In the genomic region with DNA sequence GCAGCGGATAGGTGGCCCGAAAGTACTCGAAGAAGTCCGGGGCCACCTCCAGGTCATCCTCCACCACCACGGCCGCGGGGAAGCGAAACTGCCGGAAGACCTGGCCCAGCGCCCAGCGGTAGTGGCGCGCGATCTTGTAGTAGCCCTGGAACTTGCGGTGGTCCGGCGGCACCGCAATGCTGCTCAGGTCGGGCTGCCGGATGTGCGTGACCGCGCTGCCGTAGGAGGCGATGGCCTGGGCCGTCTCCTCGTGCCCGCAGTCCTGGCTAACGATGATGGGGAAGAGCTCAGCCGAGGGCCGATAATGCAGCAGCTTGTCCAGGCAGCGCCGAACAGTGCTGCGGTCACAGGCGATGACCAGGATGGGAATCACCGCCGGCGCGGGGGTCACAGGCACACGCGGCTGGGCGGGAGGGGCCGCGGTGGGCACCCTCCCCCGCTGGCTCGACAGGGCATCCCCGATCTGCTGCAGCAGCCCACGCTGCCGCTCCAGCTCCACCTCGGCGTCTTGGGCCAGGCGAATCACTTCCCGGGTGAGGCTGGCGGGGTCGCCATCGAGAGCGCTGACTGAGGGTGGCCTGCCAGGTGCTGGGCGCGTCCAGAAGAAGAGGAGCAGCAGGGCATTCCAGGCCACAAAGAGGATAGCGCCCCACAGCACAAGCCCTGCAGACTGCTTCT, we compare ENCODE assay signal across 20 cellular contexts. TPM values are rescaled to one million over a fixed set of nuclear protein-coding genes. Genes with fewer than 3 reads are reported as not detected.
DNase-seq lines count a peak whose midpoint lies in the region; ATAC-seq, FAIRE-seq and TF ChIP-seq lines count a peak whose summit lies in the region.
"Had no signal": no experiment of that assay in that cellular context is flagged by ENCODE, and none has a peak within 500 bp of the region (broad histone marks: within the 10 kb centered on the region; RNA-seq: fewer than 3 reads in every experiment).

No MANE protein-coding gene starts in this region.

- H3K27me3 ChIP-seq in K562 (ENCODE audit: control insufficient read depth in 2 of 2, insufficient read depth in 2 of 2, low read length in 2 of 2) = no peaks in the 10 kb centered on the region
- H3K27me3 ChIP-seq: BE2C had no signal

- BruUV-seq in K562 (replicated peaks; lab: Mats Ljungman, UMichigan) = no TSS peak

- in situ Hi-C loops in K562 (cut with MboI) = no loop called here

- peaks cover 60% of the 10 kb centered on the region for H3K36me3 ChIP-seq in K562 (ENCODE audit: control insufficient read depth, insufficient read depth, low read length)

- H3K9ac ChIP-seq in K562 (ENCODE audit: insufficient read depth in 1 of 2, low read depth in 2 of 2, low read length in 2 of 2) = no peak overlapping the region; a peak in 1 of 4 replicates

- H2AFZ ChIP-seq in K562 (ENCODE audit: low read depth, low read length) = no peak overlapping the region

- no peak for TF ChIP-seq EP300 in K562 (IDR thresholded peaks at IDR 0.05; ENCODE audit: low read length)

- H4K20me1 ChIP-seq in K562 (replicated peaks; ENCODE audit: control insufficient read depth, insufficient read depth, low read length) = peaks cover 1% of the 10 kb centered on the region; the same call in 1 of the 2 replicates

- TF ChIP-seq POLR2A in K562 (conservative IDR thresholded peaks at IDR 0.05) = no peak
- TF ChIP-seq POLR2A in GM12892 (IDR thresholded peaks at IDR 0.05; ENCODE audit: low read depth, low read length) = no peak

- FAIRE-seq in K562 (lab: Jason Lieb, UNC) (no peak), GM12892 (lab: Jason Lieb, UNC) (no peak)
- FAIRE-seq: HTR-8/SVneo had no signal

- no peaks in the 10 kb centered on the region for H3K9me3 ChIP-seq in K562 (replicated peaks; ENCODE audit: control insufficient read depth, insufficient read depth, low read depth, low read length)
- H3K9me3 ChIP-seq: BE2C, HAP-1 had no signal

- intact Hi-C loops in K562 (cut with micrococcal nuclease) (no loop called here), posterior vena cava (cut with DNase I) (no loop called here)

- peaks cover 0 to 22% of the 10 kb centered on the region in 2 experiments; a peak in 3 of 5 replicates for H3K4me1 ChIP-seq in K562 (replicated peaks in 1 of 2; ENCODE audit: control insufficient read depth in 2 of 2, insufficient read depth in 2 of 2, low read length in 2 of 2)
- H3K4me1 ChIP-seq: BE2C, HAP-1 had no signal

- WGBS in K562 (ENCODE audit: insufficient coverage, low coverage, missing lambda C conversion rate) = 99% methylated on average over 44 of the region's 60 CpGs

- peaks cover 51% of the 10 kb centered on the region for H3K79me2 ChIP-seq in K562 (ENCODE audit: control insufficient read depth, insufficient read depth, low read length)

- no peak for ATAC-seq in K562
- peak; percentile 10 for ATAC-seq in left lobe of liver
- ATAC-seq: PC-3 had no signal

- POLR2A ChIA-PET in K562 (lab: Yijun Ruan, JAX) = interaction anchor here (0.8 to 1.1 kb wide), 2 partner anchors 10 to 12 kb away, joined by 3 read pairs; a partner anchor contains a TSS

- TF ChIP-seq CTCF in K562 (IDR thresholded peaks at IDR 0.05 in 2 of 3, conservative IDR thresholded peaks at IDR 0.05 in 1 of 3; ENCODE audit: insufficient read depth in 2 of 3, low read depth in 1 of 3, low read length in 3 of 3) = no peak

- CTCF ChIA-PET in K562 (lab: Yijun Ruan, JAX; ENCODE audit: low intra/inter-chr PET ratio) = no interaction called here

- H3K4me3 ChIP-seq in K562 = no peak overlapping the region
- H3K4me3 ChIP-seq: HAP-1 had no signal

- no peaks in the 10 kb centered on the region for H3K9me1 ChIP-seq in K562 (ENCODE audit: control insufficient read depth, insufficient read depth, low read length)

- DNase-seq in activated CD8-positive, alpha-beta memory T cell treated with anti-CD3 and anti-CD28 coated beads, Interleukin-2, amount 50 U/mL, for 48 hours = peak; percentile 42
- no peak for DNase-seq in activated CD8-positive, alpha-beta memory T cell treated with anti-CD3 and anti-CD28 coated beads, Interleukin-2, amount 50 U/mL, for 4 hours
- DNase-seq in K562 (ENCODE audit: extremely low read depth in 1 of 4, low spot score in 3 of 4) (no peak), left lobe of liver (ENCODE audit: low spot score) (peak; percentile 49), posterior vena cava (ENCODE audit: low spot score) (peak; percentile 71), NCI-H524 treated with DMSO at 0.1 percent for 48 hours (lab: John Stamatoyannopoulos, UW) (no peak), NCI-H510A treated with DMSO at 0.1 percent for 48 hours (lab: John Stamatoyannopoulos, UW) (no peak), GM12892 (ENCODE audit: insufficient read length) (no peak)
- DNase-seq: 8988T; BE2C; CD4-positive, alpha-beta memory T cell; NCI-H1105 treated with DMSO at 0.1 percent for 48 hours; NCI-H187; NCI-H2171; NCI-H446; NCI-H774; PC-3 had no signal

- TF ChIP-seq RAD21 in K562 (CRISPR knock-in tag; conservative IDR thresholded peaks at IDR 0.05 in 1 of 2, IDR thresholded peaks at IDR 0.05 in 1 of 2) = no peak

- no peak overlapping the region for H3K4me2 ChIP-seq in K562 (ENCODE audit: insufficient read depth, low read length)

- no peak overlapping the region for H3K27ac ChIP-seq in K562 (ENCODE audit: extremely low read depth, low read depth, low read length)
- H3K27ac ChIP-seq: HL-60 had no signal

TF ChIP-seq in K562, 482 proteins besides CTCF, POLR2A, EP300 and RAD21 (continues in another document):
- peak; percentile 62 for TF ChIP-seq POLR2G (IDR thresholded peaks at IDR 0.05; ENCODE audit: low read depth, low read length)
- TF ChIP-seq, protein P1, sequence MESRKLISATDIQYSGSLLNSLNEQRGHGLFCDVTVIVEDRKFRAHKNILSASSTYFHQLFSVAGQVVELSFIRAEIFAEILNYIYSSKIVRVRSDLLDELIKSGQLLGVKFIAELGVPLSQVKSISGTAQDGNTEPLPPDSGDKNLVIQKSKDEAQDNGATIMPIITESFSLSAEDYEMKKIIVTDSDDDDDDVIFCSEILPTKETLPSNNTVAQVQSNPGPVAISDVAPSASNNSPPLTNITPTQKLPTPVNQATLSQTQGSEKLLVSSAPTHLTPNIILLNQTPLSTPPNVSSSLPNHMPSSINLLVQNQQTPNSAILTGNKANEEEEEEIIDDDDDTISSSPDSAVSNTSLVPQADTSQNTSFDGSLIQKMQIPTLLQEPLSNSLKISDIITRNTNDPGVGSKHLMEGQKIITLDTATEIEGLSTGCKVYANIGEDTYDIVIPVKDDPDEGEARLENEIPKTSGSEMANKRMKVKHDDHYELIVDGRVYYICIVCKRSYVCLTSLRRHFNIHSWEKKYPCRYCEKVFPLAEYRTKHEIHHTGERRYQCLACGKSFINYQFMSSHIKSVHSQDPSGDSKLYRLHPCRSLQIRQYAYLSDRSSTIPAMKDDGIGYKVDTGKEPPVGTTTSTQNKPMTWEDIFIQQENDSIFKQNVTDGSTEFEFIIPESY (CRISPR knock-in tag; IDR thresholded peaks at IDR 0.05) = peak; percentile 42; the same call in 1 of the 2 replicates
- TF ChIP-seq NFIC (IDR thresholded peaks at IDR 0.05) = 0 out of 2 replicates have a peak, but pooled peaks have one; percentile 10
- no peak for TF ChIP-seq NFATC3 (IDR thresholded peaks at IDR 0.05)

RNA-seq across cellular contexts. Expression of a gene that starts 10.2 kb away (rescaled TPM):
- total RNA-seq in K562 (2011; cell fraction: chromatin; rRNA removed; ENCODE audit: low replicate concordance) = 73.7 and 86.6 TPM in 2 replicates
- total RNA-seq in K562 (2011; cell fraction: nucleolus; rRNA removed) = 95.9 and 106 TPM in 2 replicates
- total RNA-seq in K562 (2011; cell fraction: nucleoplasm; rRNA removed) = 91.3 and 109 TPM in 2 replicates
- total RNA-seq in K562 (2014; rRNA removed) = 56.1 and 59.2 TPM in 2 replicates
- 34.4 and 37.9 TPM in 2 replicates for total RNA-seq in K562 (2014; rRNA removed; fragmentation: Illumina TruSeq; extraction: Trizol)
- 49.0 and 50.9 TPM in 2 replicates for total RNA-seq in K562 (2015; rRNA removed; fragmentation: Illumina TruSeq; extraction: Trizol)
- 71.7 and 82.7 TPM in 2 replicates for total RNA-seq in K562 (2021)
- polyA plus RNA-seq in K562 (2011; rRNA removed) = 42.9 and 52.4 TPM in 2 replicates
- polyA plus RNA-seq in K562 (2011; cell fraction: cytosol; rRNA removed) = 63.9 and 119 TPM in 2 replicates
- polyA plus RNA-seq in K562 (2011; cell fraction: nucleus; rRNA removed) = 59.1 and 67.4 TPM in 2 replicates
- polyA plus RNA-seq in K562 (2012) = 75.0 and 92.9 TPM in 2 replicates
- polyA plus RNA-seq in K562 (2014; fragmentation: Illumina TruSeq; extraction: Trizol) = 44.5 and 50.6 TPM in 2 replicates
- polyA plus RNA-seq in K562 (2014; fragmentation: Nextera tagmentation; extraction: Ambion mirVana) = 1 to 10 TPM; 3.9 to 5.1 TPM
- polyA plus RNA-seq in K562 (2014; rRNA removed) = 64.2 and 72.6 TPM in 2 replicates
- 36.0 and 42.1 TPM in 2 replicates for polyA minus RNA-seq in K562 (2011; rRNA and poly(A)+ RNA removed)
- polyA minus RNA-seq in K562 (2011; cell fraction: cytosol; rRNA and poly(A)+ RNA removed) = 40.6 and 47.7 TPM in 2 replicates
- 18.3 and 30.5 TPM in 2 replicates for polyA minus RNA-seq in K562 (2011; cell fraction: nucleus; rRNA and poly(A)+ RNA removed)
- total RNA-seq in left lobe of liver = 115 TPM
- total RNA-seq in posterior vena cava = 100 to 1,000 TPM; 150 to 160 TPM
- polyA plus RNA-seq in GM12892 (2012; ENCODE audit: missing spikeins) = 40.5 TPM

RNA-seq across cellular contexts. Expression of a gene that starts 52.6 kb away (rescaled TPM):
- not detected in 2 replicates for total RNA-seq in K562 (2011; cell fraction: chromatin; rRNA removed; ENCODE audit: low replicate concordance)
- total RNA-seq in K562 (2011; cell fraction: nucleolus; rRNA removed) = not detected in 2 replicates
- total RNA-seq in K562 (2011; cell fraction: nucleoplasm; rRNA removed) = not detected in 2 replicates
- total RNA-seq in K562 (2014; rRNA removed) (not detected in 2 replicates), K562 (2014; rRNA removed; fragmentation: Illumina TruSeq; extraction: Trizol) (not detected in 2 replicates), K562 (2015; rRNA removed; fragmentation: Illumina TruSeq; extraction: Trizol) (not detected in 2 replicates), K562 (2021) (not detected in 2 replicates), left lobe of liver (not detected), posterior vena cava (not detected)
- polyA plus RNA-seq in K562 (2011; rRNA removed) (not detected in 2 replicates), K562 (2014; fragmentation: Illumina TruSeq; extraction: Trizol) (not detected in 2 replicates), K562 (2014; fragmentation: Nextera tagmentation; extraction: Ambion mirVana) (not detected), K562 (2014; rRNA removed) (not detected in 2 replicates)
- polyA plus RNA-seq in K562 (2011; cell fraction: cytosol; rRNA removed) = not detected in 2 replicates
- not detected in 2 replicates for polyA plus RNA-seq in K562 (2011; cell fraction: nucleus; rRNA removed)
- polyA plus RNA-seq in K562 (2012) = not detected in 2 replicates
- not detected in 2 replicates for polyA minus RNA-seq in K562 (2011; rRNA and poly(A)+ RNA removed)
- not detected in 2 replicates for polyA minus RNA-seq in K562 (2011; cell fraction: cytosol; rRNA and poly(A)+ RNA removed)
- polyA minus RNA-seq in K562 (2011; cell fraction: nucleus; rRNA and poly(A)+ RNA removed) = not detected in 2 replicates
- polyA plus RNA-seq in GM12892 (2012; ENCODE audit: missing spikeins) = not detected
- total RNA-seq: CD4-positive, alpha-beta memory T cell; PC-3 had no signal
- polyA plus RNA-seq: CD4-positive, alpha-beta memory T cell had no signal

Comparison
In these comparisons a context has a peak if more than half of its experiments do, and no peak if none do; other contexts are left out.
1. DNase-seq: peak in activated CD8-positive, alpha-beta memory T cell treated with anti-CD3 and anti-CD28 coated beads, Interleukin-2, amount 50 U/mL, for 48 hours (single experiment), left lobe of liver (single experiment) and posterior vena cava (single experiment); none in activated CD8-positive, alpha-beta memory T cell treated with anti-CD3 and anti-CD28 coated beads, Interleukin-2, amount 50 U/mL, for 4 hours (single experiment), K562 (0 of 4), NCI-H524 treated with DMSO at 0.1 percent for 48 hours (single experiment), NCI-H510A treated with DMSO at 0.1 percent for 48 hours (single experiment) and GM12892 (single experiment).